ENCODE assay signal across 2 cellular contexts in the genomic region with DNA sequence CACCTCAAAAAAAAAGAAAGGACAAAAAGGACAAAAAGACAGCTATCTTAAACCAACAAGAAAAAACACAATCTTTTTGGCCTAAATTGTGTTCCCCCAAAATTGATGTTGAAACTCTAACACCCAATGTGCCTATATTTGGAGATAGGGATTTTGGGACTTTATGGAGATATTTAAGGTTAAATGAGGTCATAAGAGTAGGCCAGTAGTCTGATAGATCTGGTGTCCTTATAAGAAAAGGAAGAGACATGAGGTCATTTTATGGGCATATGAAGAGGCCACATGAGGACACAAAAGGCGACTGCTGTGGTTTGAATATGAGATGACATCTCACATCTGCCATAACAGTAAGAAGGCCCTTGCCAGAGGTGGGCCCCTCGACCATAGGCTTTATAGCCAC.
TF ChIP-seq lines count a peak whose summit lies in the region.

No MANE protein-coding gene starts in this region.

TF ChIP-seq in HepG2, 621 proteins besides CTCF, POLR2A, EP300 and RAD21:
- no peak for TF ChIP-seq MXI1 (IDR thresholded peaks at IDR 0.05; ENCODE audit: borderline replicate concordance, low read depth, low read length)
- TF ChIP-seq ATF7 (IDR thresholded peaks at IDR 0.05), result 0 out of 2 replicates have a peak, but pooled peaks have one; percentile 32
- TF ChIP-seq ATF7 (CRISPR knock-in tag; IDR thresholded peaks at IDR 0.05), result no peak
- TF ChIP-seq SRY (CRISPR knock-in tag; IDR thresholded peaks at IDR 0.05), result no peak
- TF ChIP-seq RXRB (CRISPR knock-in tag; IDR thresholded peaks at IDR 0.05; ENCODE audit: borderline replicate concordance), result no peak
- TF ChIP-seq, protein P1, sequence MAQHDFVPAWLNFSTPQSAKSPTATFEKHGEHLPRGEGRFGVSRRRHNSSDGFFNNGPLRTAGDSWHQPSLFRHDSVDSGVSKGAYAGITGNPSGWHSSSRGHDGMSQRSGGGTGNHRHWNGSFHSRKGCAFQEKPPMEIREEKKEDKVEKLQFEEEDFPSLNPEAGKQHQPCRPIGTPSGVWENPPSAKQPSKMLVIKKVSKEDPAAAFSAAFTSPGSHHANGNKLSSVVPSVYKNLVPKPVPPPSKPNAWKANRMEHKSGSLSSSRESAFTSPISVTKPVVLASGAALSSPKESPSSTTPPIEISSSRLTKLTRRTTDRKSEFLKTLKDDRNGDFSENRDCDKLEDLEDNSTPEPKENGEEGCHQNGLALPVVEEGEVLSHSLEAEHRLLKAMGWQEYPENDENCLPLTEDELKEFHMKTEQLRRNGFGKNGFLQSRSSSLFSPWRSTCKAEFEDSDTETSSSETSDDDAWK (CRISPR knock-in tag; IDR thresholded peaks at IDR 0.05), result no peak

TF ChIP-seq in K562, 482 proteins besides CTCF, POLR2A, EP300 and RAD21 (continues in another document):
- TF ChIP-seq ZNF766 (CRISPR knock-in tag; conservative IDR thresholded peaks at IDR 0.05) (peak; percentile 61; the same call in 1 of the 2 replicates), HNRNPK (IDR thresholded peaks at IDR 0.05; ENCODE audit: low read depth, low read length, poor library complexity, severe bottlenecking) (no peak), MED1 (CRISPR knock-in tag; IDR thresholded peaks at IDR 0.05; ENCODE audit: borderline replicate concordance) (no peak), HEY1 (CRISPR knock-in tag; IDR thresholded peaks at IDR 0.05; ENCODE audit: borderline replicate concordance) (no peak), PHB (CRISPR knock-in tag; IDR thresholded peaks at IDR 0.05) (no peak), SIRT6 (IDR thresholded peaks at IDR 0.05; ENCODE audit: low read depth, low read length) (no peak), YBX1 (IDR thresholded peaks at IDR 0.05) (no peak), FOSL1 (tag; conservative IDR thresholded peaks at IDR 0.05) (peak; percentile 53), NR2C2 (CRISPR knock-in tag; IDR thresholded peaks at IDR 0.05) (no peak), NR2C2 (tag; IDR thresholded peaks at IDR 0.05) (peak; percentile 65), PHTF2 (CRISPR knock-in tag; IDR thresholded peaks at IDR 0.05) (no peak), ARHGAP35 (IDR thresholded peaks at IDR 0.05; ENCODE audit: partially characterized antibody) (no peak), LEF1 (IDR thresholded peaks at IDR 0.05) (peak; percentile 47; the same call in 1 of the 2 replicates), ARID1B (IDR thresholded peaks at IDR 0.05) (no peak), ZFP30 (CRISPR knock-in tag; IDR thresholded peaks at IDR 0.05; ENCODE audit: borderline replicate concordance) (no peak), ZNF695 (CRISPR knock-in tag; IDR thresholded peaks at IDR 0.05) (no peak), ZC3H8 (IDR thresholded peaks at IDR 0.05) (no peak), NFIC (IDR thresholded peaks at IDR 0.05) (no peak), MEIS2 (IDR thresholded peaks at IDR 0.05; ENCODE audit: partially characterized antibody) (no peak), JUN (IDR thresholded peaks at IDR 0.05; ENCODE audit: borderline replicate concordance, low read depth, low read length) (peak; percentile 9; the same call in 1 of the 2 replicates), JUN (CRISPR knock-in tag; IDR thresholded peaks at IDR 0.05; ENCODE audit: borderline replicate concordance) (no peak), JUND (IDR thresholded peaks at IDR 0.05; ENCODE audit: borderline replicate concordance, low read depth, low read length) (peak; percentile 68; the same call in 1 of the 2 replicates), JUND (tag; IDR thresholded peaks at IDR 0.05; ENCODE audit: borderline replicate concordance, low read depth, low read length) (peak; percentile 92), ZNF124 (CRISPR knock-in tag; IDR thresholded peaks at IDR 0.05) (no peak), SMAD4 (CRISPR knock-in tag; conservative IDR thresholded peaks at IDR 0.05) (peak; percentile 56; the same call in 1 of the 2 replicates), SRF (CRISPR knock-in tag; IDR thresholded peaks at IDR 0.05) (peak in 1 of 2 experiments; percentile 64; a peak in 1 of 4 replicates), NCOR1 (IDR thresholded peaks at IDR 0.05) (0 out of 2 replicates have a peak, but pooled peaks have one; percentile 24), ZNF23 (CRISPR knock-in tag; IDR thresholded peaks at IDR 0.05) (no peak), BACH1 (tag; IDR thresholded peaks at IDR 0.05) (peak; percentile 35; the same call in 1 of the 2 replicates), ETS2 (tag; IDR thresholded peaks at IDR 0.05; ENCODE audit: borderline replicate concordance, poor library complexity, severe bottlenecking) (no peak), MTA1 (IDR thresholded peaks at IDR 0.05; ENCODE audit: borderline replicate concordance) (0 out of 2 replicates have a peak, but pooled peaks have one; percentile 25), SREBF2 (CRISPR knock-in tag; IDR thresholded peaks at IDR 0.05) (no peak), ZNF217 (CRISPR knock-in tag; IDR thresholded peaks at IDR 0.05) (no peak), ZKSCAN3 (CRISPR knock-in tag; IDR thresholded peaks at IDR 0.05) (no peak), ELF4 (CRISPR knock-in tag; IDR thresholded peaks at IDR 0.05) (no peak), MCM5 (IDR thresholded peaks at IDR 0.05; ENCODE audit: low read depth) (no peak), KLF6 (CRISPR knock-in tag; IDR thresholded peaks at IDR 0.05; ENCODE audit: borderline replicate concordance) (no peak), SMARCA4 (IDR thresholded peaks at IDR 0.05) (peak; percentile 27; the same call in 1 of the 2 replicates), OTX1 (CRISPR knock-in tag; IDR thresholded peaks at IDR 0.05) (no peak), RAD51 (IDR thresholded peaks at IDR 0.05; ENCODE audit: borderline replicate concordance, low read depth) (no peak), ATF7 (IDR thresholded peaks at IDR 0.05) (peak; percentile 93), PTRF (tag; IDR thresholded peaks at IDR 0.05) (0 out of 2 replicates have a peak, but pooled peaks have one; percentile 9), SMAD3 (CRISPR knock-in tag; conservative IDR thresholded peaks at IDR 0.05) (no peak)
- TF ChIP-seq, protein P2, sequence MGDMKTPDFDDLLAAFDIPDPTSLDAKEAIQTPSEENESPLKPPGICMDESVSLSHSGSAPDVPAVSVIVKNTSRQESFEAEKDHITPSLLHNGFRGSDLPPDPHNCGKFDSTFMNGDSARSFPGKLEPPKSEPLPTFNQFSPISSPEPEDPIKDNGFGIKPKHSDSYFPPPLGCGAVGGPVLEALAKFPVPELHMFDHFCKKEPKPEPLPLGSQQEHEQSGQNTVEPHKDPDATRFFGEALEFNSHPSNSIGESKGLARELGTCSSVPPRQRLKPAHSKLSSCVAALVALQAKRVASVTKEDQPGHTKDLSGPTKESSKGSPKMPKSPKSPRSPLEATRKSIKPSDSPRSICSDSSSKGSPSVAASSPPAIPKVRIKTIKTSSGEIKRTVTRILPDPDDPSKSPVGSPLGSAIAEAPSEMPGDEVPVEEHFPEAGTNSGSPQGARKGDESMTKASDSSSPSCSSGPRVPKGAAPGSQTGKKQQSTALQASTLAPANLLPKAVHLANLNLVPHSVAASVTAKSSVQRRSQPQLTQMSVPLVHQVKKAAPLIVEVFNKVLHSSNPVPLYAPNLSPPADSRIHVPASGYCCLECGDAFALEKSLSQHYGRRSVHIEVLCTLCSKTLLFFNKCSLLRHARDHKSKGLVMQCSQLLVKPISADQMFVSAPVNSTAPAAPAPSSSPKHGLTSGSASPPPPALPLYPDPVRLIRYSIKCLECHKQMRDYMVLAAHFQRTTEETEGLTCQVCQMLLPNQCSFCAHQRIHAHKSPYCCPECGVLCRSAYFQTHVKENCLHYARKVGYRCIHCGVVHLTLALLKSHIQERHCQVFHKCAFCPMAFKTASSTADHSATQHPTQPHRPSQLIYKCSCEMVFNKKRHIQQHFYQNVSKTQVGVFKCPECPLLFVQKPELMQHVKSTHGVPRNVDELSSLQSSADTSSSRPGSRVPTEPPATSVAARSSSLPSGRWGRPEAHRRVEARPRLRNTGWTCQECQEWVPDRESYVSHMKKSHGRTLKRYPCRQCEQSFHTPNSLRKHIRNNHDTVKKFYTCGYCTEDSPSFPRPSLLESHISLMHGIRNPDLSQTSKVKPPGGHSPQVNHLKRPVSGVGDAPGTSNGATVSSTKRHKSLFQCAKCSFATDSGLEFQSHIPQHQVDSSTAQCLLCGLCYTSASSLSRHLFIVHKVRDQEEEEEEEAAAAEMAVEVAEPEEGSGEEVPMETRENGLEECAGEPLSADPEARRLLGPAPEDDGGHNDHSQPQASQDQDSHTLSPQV (IDR thresholded peaks at IDR 0.05), result 0 out of 2 replicates have a peak, but pooled peaks have one; percentile 37
- TF ChIP-seq, protein P3, sequence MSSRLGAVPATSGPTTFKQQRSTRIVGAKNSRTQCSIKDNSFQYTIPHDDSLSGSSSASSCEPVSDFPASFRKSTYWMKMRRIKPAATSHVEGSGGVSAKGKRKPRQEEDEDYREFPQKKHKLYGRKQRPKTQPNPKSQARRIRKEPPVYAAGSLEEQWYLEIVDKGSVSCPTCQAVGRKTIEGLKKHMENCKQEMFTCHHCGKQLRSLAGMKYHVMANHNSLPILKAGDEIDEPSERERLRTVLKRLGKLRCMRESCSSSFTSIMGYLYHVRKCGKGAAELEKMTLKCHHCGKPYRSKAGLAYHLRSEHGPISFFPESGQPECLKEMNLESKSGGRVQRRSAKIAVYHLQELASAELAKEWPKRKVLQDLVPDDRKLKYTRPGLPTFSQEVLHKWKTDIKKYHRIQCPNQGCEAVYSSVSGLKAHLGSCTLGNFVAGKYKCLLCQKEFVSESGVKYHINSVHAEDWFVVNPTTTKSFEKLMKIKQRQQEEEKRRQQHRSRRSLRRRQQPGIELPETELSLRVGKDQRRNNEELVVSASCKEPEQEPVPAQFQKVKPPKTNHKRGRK (tag; IDR thresholded peaks at IDR 0.05), result no peak
- TF ChIP-seq, protein P4, sequence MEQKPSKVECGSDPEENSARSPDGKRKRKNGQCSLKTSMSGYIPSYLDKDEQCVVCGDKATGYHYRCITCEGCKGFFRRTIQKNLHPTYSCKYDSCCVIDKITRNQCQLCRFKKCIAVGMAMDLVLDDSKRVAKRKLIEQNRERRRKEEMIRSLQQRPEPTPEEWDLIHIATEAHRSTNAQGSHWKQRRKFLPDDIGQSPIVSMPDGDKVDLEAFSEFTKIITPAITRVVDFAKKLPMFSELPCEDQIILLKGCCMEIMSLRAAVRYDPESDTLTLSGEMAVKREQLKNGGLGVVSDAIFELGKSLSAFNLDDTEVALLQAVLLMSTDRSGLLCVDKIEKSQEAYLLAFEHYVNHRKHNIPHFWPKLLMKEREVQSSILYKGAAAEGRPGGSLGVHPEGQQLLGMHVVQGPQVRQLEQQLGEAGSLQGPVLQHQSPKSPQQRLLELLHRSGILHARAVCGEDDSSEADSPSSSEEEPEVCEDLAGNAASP (IDR thresholded peaks at IDR 0.05), result peak; percentile 74; the same call in 1 of the 2 replicates
- TF ChIP-seq, protein P5, sequence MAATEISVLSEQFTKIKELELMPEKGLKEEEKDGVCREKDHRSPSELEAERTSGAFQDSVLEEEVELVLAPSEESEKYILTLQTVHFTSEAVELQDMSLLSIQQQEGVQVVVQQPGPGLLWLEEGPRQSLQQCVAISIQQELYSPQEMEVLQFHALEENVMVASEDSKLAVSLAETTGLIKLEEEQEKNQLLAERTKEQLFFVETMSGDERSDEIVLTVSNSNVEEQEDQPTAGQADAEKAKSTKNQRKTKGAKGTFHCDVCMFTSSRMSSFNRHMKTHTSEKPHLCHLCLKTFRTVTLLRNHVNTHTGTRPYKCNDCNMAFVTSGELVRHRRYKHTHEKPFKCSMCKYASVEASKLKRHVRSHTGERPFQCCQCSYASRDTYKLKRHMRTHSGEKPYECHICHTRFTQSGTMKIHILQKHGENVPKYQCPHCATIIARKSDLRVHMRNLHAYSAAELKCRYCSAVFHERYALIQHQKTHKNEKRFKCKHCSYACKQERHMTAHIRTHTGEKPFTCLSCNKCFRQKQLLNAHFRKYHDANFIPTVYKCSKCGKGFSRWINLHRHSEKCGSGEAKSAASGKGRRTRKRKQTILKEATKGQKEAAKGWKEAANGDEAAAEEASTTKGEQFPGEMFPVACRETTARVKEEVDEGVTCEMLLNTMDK (IDR thresholded peaks at IDR 0.05; ENCODE audit: borderline replicate concordance, insufficient read depth, low read depth, low read length, poor library complexity, severe bottlenecking), result no peak
- TF ChIP-seq, protein P6, sequence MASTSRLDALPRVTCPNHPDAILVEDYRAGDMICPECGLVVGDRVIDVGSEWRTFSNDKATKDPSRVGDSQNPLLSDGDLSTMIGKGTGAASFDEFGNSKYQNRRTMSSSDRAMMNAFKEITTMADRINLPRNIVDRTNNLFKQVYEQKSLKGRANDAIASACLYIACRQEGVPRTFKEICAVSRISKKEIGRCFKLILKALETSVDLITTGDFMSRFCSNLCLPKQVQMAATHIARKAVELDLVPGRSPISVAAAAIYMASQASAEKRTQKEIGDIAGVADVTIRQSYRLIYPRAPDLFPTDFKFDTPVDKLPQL (IDR thresholded peaks at IDR 0.05; ENCODE audit: extremely low read depth, insufficient read length), result no peak
- TF ChIP-seq, protein P7, sequence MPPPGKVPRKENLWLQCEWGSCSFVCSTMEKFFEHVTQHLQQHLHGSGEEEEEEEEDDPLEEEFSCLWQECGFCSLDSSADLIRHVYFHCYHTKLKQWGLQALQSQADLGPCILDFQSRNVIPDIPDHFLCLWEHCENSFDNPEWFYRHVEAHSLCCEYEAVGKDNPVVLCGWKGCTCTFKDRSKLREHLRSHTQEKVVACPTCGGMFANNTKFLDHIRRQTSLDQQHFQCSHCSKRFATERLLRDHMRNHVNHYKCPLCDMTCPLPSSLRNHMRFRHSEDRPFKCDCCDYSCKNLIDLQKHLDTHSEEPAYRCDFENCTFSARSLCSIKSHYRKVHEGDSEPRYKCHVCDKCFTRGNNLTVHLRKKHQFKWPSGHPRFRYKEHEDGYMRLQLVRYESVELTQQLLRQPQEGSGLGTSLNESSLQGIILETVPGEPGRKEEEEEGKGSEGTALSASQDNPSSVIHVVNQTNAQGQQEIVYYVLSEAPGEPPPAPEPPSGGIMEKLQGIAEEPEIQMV (tag; conservative IDR thresholded peaks at IDR 0.05; ENCODE audit: low read depth), result 0 out of 2 replicates have a peak, but pooled peaks have one; percentile 31
- TF ChIP-seq, protein P8, sequence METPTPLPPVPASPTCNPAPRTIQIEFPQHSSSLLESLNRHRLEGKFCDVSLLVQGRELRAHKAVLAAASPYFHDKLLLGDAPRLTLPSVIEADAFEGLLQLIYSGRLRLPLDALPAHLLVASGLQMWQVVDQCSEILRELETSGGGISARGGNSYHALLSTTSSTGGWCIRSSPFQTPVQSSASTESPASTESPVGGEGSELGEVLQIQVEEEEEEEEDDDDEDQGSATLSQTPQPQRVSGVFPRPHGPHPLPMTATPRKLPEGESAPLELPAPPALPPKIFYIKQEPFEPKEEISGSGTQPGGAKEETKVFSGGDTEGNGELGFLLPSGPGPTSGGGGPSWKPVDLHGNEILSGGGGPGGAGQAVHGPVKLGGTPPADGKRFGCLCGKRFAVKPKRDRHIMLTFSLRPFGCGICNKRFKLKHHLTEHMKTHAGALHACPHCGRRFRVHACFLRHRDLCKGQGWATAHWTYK (CRISPR knock-in tag; IDR thresholded peaks at IDR 0.05), result no peak
- TF ChIP-seq, protein P9, sequence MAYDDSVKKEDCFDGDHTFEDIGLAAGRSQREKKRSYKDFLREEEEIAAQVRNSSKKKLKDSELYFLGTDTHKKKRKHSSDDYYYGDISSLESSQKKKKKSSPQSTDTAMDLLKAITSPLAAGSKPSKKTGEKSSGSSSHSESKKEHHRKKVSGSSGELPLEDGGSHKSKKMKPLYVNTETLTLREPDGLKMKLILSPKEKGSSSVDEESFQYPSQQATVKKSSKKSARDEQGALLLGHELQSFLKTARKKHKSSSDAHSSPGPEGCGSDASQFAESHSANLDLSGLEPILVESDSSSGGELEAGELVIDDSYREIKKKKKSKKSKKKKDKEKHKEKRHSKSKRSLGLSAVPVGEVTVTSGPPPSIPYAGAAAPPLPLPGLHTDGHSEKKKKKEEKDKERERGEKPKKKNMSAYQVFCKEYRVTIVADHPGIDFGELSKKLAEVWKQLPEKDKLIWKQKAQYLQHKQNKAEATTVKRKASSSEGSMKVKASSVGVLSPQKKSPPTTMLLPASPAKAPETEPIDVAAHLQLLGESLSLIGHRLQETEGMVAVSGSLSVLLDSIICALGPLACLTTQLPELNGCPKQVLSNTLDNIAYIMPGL (CRISPR knock-in tag; IDR thresholded peaks at IDR 0.05), result no peak
